Comparison of ENCODE assay signal across 7 cellular contexts in genomic region chr18:5075297-5075696, GRCh38.
"Had no signal": no experiment of that assay in that cellular context is flagged by ENCODE, and none has a peak within 500 bp of the region (broad histone marks: within the 10 kb centered on the region; RNA-seq: fewer than 3 reads in every experiment).

No MANE protein-coding gene starts in this region.

- H3K4me2 ChIP-seq: KMS-11 had no signal

- ATAC-seq: HepG2, K562 had no signal

- H3K9ac ChIP-seq: KMS-11 had no signal

- DNase-seq: IMR-90, KBM-7, KG1 had no signal

- H3K27ac ChIP-seq: HL-60, KMS-11 had no signal

- H3K4me3 ChIP-seq: K562 had no signal
